In genomic region chr17:68794636-68795503, GRCh38 we compare ENCODE assay signal across 8 cellular contexts.
DNase-seq lines count a peak whose midpoint lies in the region; ATAC-seq and TF ChIP-seq lines count a peak whose summit lies in the region.

No MANE protein-coding gene starts in this region.

- peaks cover 0 to 3% of the 10 kb centered on the region in 2 donors for H3K4me1 ChIP-seq in mucosa of rectum (ENCODE audit: control insufficient read depth in 2 of 2, insufficient read depth in 2 of 2, low read length in 2 of 2)

- no peak for ATAC-seq in HG02798 (IDR thresholded peaks at IDR 0.05; ENCODE audit: poor library complexity, unreplicated experiment)
- no peak for ATAC-seq in HG02642 (IDR thresholded peaks at IDR 0.05; ENCODE audit: poor library complexity, unreplicated experiment)

- peak overlapping the region; percentile 48 to 55 for H3K27ac ChIP-seq in mucosa of rectum (ENCODE audit: low read depth in 2 of 2, low read length in 2 of 2)

- H3K36me3 ChIP-seq in mucosa of rectum (ENCODE audit: control insufficient read depth in 2 of 2, insufficient read depth in 2 of 2, low read length in 2 of 2) = no peaks in the 10 kb centered on the region

- DNase-seq in NCI-H460 (ENCODE audit: extremely low read depth, low read depth) (peak; percentile 31), dermis blood vessel endothelial cell (peak; percentile 74), hepatic stellate cell (ENCODE audit: low spot score) (no peak)
- DNase-seq in central memory CD4-positive, alpha-beta T cell = no peak

- 0 out of 2 replicates have a peak, but pooled peaks have one; percentile 7 for TF ChIP-seq CTCF in GM12874 (IDR thresholded peaks at IDR 0.05; ENCODE audit: insufficient read depth, low read depth, low read length)

- H3K27me3 ChIP-seq in mucosa of rectum (ENCODE audit: control insufficient read depth in 2 of 2, insufficient read depth in 2 of 2, low read length in 2 of 2) = no peaks in the 10 kb centered on the region

- H3K9me3 ChIP-seq in mucosa of rectum (ENCODE audit: control insufficient read depth in 2 of 2, low read length in 2 of 2) = no peaks in the 10 kb centered on the region

- peak overlapping the region in 1 of 2 donors; percentile 17 for H3K4me3 ChIP-seq in mucosa of rectum (ENCODE audit: low read length in 2 of 2)

- H3K9ac ChIP-seq in mucosa of rectum (ENCODE audit: low read depth in 1 of 2, low read length in 2 of 2) = peak overlapping the region; percentile 19 to 26

Comparison
In these comparisons a context has a peak if more than half of its experiments do, and no peak if none do; other contexts are left out.
1. DNase-seq: peak in NCI-H460 (single experiment) and dermis blood vessel endothelial cell (single experiment); none in hepatic stellate cell (single experiment) and central memory CD4-positive, alpha-beta T cell (single experiment).